ENCODE assay signal across 30 cellular contexts in the genomic region with DNA sequence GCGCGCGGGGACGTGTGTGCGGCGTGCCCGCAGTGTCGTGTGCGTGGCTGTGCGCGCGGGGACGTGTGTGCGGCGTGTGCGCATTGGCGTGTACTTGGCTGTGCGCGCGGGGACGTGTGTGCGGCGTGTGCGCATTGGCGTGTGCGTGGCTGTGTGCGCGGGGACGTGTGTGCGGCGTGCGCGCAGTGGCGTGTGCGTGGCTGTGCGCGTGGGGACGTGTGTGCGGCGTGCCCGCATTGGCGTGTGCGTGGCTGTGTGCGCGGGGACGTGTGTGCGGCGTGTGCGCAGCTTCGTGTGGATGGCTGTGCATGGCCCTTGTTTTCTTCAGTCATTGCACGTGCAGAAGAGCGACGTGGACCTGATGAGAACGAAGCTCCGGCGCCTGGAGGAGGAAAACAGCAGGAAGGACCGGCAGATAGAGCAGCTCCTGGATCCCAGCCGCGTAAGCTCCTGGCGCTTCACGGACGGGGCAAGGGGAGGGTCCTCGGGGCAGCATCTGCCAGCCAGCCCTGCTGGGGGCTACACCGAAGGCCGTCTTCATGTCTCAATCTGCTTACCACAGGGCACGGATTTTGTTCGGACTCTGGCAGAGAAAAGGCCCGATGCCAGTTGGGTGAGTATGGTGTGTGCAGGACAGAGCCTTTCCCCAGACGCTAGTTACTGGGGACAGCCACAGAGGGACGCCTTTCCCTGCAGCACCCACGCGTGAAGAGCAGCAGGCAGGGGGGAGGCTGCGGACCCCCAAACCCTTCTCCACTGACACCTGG.
"Had no signal": no experiment of that assay in that cellular context is flagged by ENCODE, and none has a peak within 500 bp of the region (broad histone marks: within the 10 kb centered on the region; RNA-seq: fewer than 3 reads in every experiment).

No MANE protein-coding gene starts in this region.

- H3K27ac Mint-ChIP-seq: dendritic cell treated with granulocyte-macrophage colony-stimulating factor and Interleukin-4, amounts not matched to agents 40 ng/mL and 50 ng/mL, for 4 days; endodermal cell; immature natural killer cell; memory B cell; naive B cell; progenitor cell of endocrine pancreas; stimulated activated effector memory CD8-positive, alpha-beta T cell treated with anti-CD3 and anti-CD28 coated beads, Interleukin-12 subunit alpha, Interleukin-12 subunit beta, amount 100 ng/mL, for 72 hours; type B pancreatic cell had no signal

- H3K27me3 Mint-ChIP-seq: central memory CD8-positive, alpha-beta T cell; dendritic cell treated with granulocyte-macrophage colony-stimulating factor and Interleukin-4, amounts not matched to agents 40 ng/mL and 50 ng/mL, for 4 days; memory B cell; naive B cell; progenitor cell of endocrine pancreas; type B pancreatic cell had no signal

- ATAC-seq: foreskin keratinocyte; gastroesophageal sphincter; heart right ventricle; left ventricle myocardium superior; mucosa of descending colon; sciatic nerve; stimulated activated effector memory CD8-positive, alpha-beta T cell treated with anti-CD3 and anti-CD28 coated beads, Interleukin-12 subunit alpha, Interleukin-12 subunit beta, amount 100 ng/mL, for 72 hours had no signal

- H2AFZ ChIP-seq: parathyroid adenoma had no signal

- DNase-seq: colonic mucosa; effector CD8-positive, alpha-beta T cell; endodermal cell; foreskin keratinocyte; heart right ventricle; hypothalamus; immature natural killer cell; left ventricle myocardium superior; mucosa of descending colon; naive B cell; nephron progenitor cell; stimulated activated CD4-positive, alpha-beta T cell treated with anti-CD3 and anti-CD28 coated beads, Interleukin-2, amount 100 ng/mL, for 24 hours; stimulated activated CD4-positive, alpha-beta T cell treated with anti-CD3 and anti-CD28 coated beads, Interleukin-4, amount 100 ng/mL, for 24 hours; stimulated activated naive CD4-positive, alpha-beta T cell treated with Interleukin-2 at 50 U/mL for 16 hours; stomach; thyroid gland had no signal

- H3K4me3 Mint-ChIP-seq: central memory CD8-positive, alpha-beta T cell; dendritic cell treated with granulocyte-macrophage colony-stimulating factor and Interleukin-4, amounts not matched to agents 40 ng/mL and 50 ng/mL, for 4 days; endodermal cell; immature natural killer cell; memory B cell; naive B cell; nephron progenitor cell; stimulated activated effector memory CD8-positive, alpha-beta T cell treated with anti-CD3 and anti-CD28 coated beads, Interleukin-12 subunit alpha, Interleukin-12 subunit beta, amount 100 ng/mL, for 72 hours; type B pancreatic cell had no signal

- H3K4me1 ChIP-seq: colonic mucosa, esophagus muscularis mucosa, gastroesophageal sphincter, heart right ventricle, parathyroid adenoma, right atrium auricular region, stomach, thyroid gland had no signal

- H3K27ac ChIP-seq: colonic mucosa, epithelial cell of prostate, esophagus muscularis mucosa, foreskin keratinocyte, gastroesophageal sphincter, heart right ventricle, neutrophil, parathyroid adenoma, right atrium auricular region, stomach, thyroid gland had no signal

- H3K4me1 Mint-ChIP-seq: endodermal cell; stimulated activated effector memory CD8-positive, alpha-beta T cell treated with anti-CD3 and anti-CD28 coated beads, Interleukin-12 subunit alpha, Interleukin-12 subunit beta, amount 100 ng/mL, for 72 hours had no signal

- H3K9me3 Mint-ChIP-seq: central memory CD8-positive, alpha-beta T cell; dendritic cell treated with granulocyte-macrophage colony-stimulating factor and Interleukin-4, amounts not matched to agents 40 ng/mL and 50 ng/mL, for 4 days; endodermal cell; immature natural killer cell; memory B cell; naive B cell; nephron progenitor cell; stimulated activated effector memory CD8-positive, alpha-beta T cell treated with anti-CD3 and anti-CD28 coated beads, Interleukin-12 subunit alpha, Interleukin-12 subunit beta, amount 100 ng/mL, for 72 hours; type B pancreatic cell had no signal

- H3K9me3 ChIP-seq: colonic mucosa, esophagus muscularis mucosa, gastroesophageal sphincter, heart right ventricle, mucosa of descending colon, neutrophil, right atrium auricular region, stomach, thyroid gland had no signal

- H3K9ac ChIP-seq: parathyroid adenoma had no signal

- H3K27me3 ChIP-seq: colonic mucosa, esophagus muscularis mucosa, foreskin keratinocyte, gastroesophageal sphincter, heart right ventricle, neutrophil, right atrium auricular region, stomach, thyroid gland had no signal

- H3K36me3 ChIP-seq: colonic mucosa had no signal

- H3K4me3 ChIP-seq: colonic mucosa, esophagus muscularis mucosa, gastroesophageal sphincter, heart right ventricle, lung, mucosa of descending colon, right atrium auricular region, stomach, thyroid gland had no signal
